In the genomic region with DNA sequence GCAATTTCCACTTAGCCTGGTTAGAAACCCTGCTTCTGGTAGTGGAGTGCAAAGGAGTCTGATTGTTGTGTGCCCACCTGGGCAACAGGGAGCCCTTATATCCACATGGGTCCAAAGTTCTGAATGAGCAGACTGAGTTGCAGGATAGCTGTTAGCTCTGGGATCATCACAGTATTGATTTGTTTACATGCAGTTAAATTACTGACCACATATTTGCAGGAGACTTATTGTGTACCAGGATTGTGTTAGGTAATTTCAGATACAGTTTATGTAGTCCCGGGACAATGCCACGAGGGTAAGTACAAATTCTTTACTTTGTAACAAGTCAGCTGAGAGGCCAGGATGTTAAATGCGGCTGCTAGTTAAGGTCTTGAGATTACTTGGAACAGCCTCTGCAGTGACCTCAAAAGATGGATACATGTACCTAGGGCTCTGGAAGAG, we compare ENCODE assay signal across 1 cellular context.
TF ChIP-seq lines count a peak whose summit lies in the region.

No MANE protein-coding gene starts in this region.

TF ChIP-seq in HepG2, 621 proteins besides CTCF, POLR2A, EP300 and RAD21 (continued from another document and continues in another):
- TF ChIP-seq KDM6A (CRISPR knock-in tag; IDR thresholded peaks at IDR 0.05; ENCODE audit: low read depth): peak; percentile 64; the same call in 1 of the 2 replicates
- TF ChIP-seq ZNF512B (CRISPR knock-in tag; IDR thresholded peaks at IDR 0.05; ENCODE audit: borderline replicate concordance): 0 out of 2 replicates have a peak, but pooled peaks have one; percentile 72
- no peak for TF ChIP-seq PLRG1 (conservative IDR thresholded peaks at IDR 0.05)
- peak; percentile 64; the same call in 1 of the 2 replicates for TF ChIP-seq NR2F2 (IDR thresholded peaks at IDR 0.05; ENCODE audit: borderline replicate concordance, low read depth)
- TF ChIP-seq, protein P1, sequence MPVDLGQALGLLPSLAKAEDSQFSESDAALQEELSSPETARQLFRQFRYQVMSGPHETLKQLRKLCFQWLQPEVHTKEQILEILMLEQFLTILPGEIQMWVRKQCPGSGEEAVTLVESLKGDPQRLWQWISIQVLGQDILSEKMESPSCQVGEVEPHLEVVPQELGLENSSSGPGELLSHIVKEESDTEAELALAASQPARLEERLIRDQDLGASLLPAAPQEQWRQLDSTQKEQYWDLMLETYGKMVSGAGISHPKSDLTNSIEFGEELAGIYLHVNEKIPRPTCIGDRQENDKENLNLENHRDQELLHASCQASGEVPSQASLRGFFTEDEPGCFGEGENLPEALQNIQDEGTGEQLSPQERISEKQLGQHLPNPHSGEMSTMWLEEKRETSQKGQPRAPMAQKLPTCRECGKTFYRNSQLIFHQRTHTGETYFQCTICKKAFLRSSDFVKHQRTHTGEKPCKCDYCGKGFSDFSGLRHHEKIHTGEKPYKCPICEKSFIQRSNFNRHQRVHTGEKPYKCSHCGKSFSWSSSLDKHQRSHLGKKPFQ (CRISPR knock-in tag; IDR thresholded peaks at IDR 0.05; ENCODE audit: insufficient replicate concordance): no peak
- TF ChIP-seq ATF7 (IDR thresholded peaks at IDR 0.05): no peak
- TF ChIP-seq ATF7 (CRISPR knock-in tag; IDR thresholded peaks at IDR 0.05): no peak
- peak; percentile 78 for TF ChIP-seq PHF21A (CRISPR knock-in tag; IDR thresholded peaks at IDR 0.05)
- TF ChIP-seq MXD1 (CRISPR knock-in tag; IDR thresholded peaks at IDR 0.05): no peak
- TF ChIP-seq ONECUT2 (CRISPR knock-in tag; IDR thresholded peaks at IDR 0.05): peak; percentile 99
- TF ChIP-seq, protein P2, sequence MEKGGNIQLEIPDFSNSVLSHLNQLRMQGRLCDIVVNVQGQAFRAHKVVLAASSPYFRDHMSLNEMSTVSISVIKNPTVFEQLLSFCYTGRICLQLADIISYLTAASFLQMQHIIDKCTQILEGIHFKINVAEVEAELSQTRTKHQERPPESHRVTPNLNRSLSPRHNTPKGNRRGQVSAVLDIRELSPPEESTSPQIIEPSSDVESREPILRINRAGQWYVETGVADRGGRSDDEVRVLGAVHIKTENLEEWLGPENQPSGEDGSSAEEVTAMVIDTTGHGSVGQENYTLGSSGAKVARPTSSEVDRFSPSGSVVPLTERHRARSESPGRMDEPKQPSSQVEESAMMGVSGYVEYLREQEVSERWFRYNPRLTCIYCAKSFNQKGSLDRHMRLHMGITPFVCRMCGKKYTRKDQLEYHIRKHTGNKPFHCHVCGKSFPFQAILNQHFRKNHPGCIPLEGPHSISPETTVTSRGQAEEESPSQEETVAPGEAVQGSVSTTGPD (CRISPR knock-in tag; IDR thresholded peaks at IDR 0.05): no peak
- TF ChIP-seq RNF219 (CRISPR knock-in tag; IDR thresholded peaks at IDR 0.05): 0 out of 2 replicates have a peak, but pooled peaks have one; percentile 41
- 0 out of 2 replicates have a peak, but pooled peaks have one; percentile 39 for TF ChIP-seq ARNTL (CRISPR knock-in tag; IDR thresholded peaks at IDR 0.05)
- no peak for TF ChIP-seq MAZ (IDR thresholded peaks at IDR 0.05; ENCODE audit: borderline replicate concordance, low read depth, low read length)
- TF ChIP-seq MAZ (CRISPR knock-in tag; IDR thresholded peaks at IDR 0.05; ENCODE audit: low read depth): no peak
- TF ChIP-seq TGIF2 (CRISPR knock-in tag; IDR thresholded peaks at IDR 0.05): no peak
- TF ChIP-seq IKZF1 (IDR thresholded peaks at IDR 0.05): no peak
- TF ChIP-seq HMGXB3 (CRISPR knock-in tag; IDR thresholded peaks at IDR 0.05; ENCODE audit: borderline replicate concordance): peak; percentile 46; the same call in 1 of the 2 replicates
- TF ChIP-seq KLF12 (CRISPR knock-in tag; IDR thresholded peaks at IDR 0.05; ENCODE audit: borderline replicate concordance): no peak
- no peak for TF ChIP-seq SRSF9 (IDR thresholded peaks at IDR 0.05; ENCODE audit: borderline replicate concordance, insufficient read depth, low read depth, low read length, poor library complexity, severe bottlenecking)
- TF ChIP-seq, protein P3, sequence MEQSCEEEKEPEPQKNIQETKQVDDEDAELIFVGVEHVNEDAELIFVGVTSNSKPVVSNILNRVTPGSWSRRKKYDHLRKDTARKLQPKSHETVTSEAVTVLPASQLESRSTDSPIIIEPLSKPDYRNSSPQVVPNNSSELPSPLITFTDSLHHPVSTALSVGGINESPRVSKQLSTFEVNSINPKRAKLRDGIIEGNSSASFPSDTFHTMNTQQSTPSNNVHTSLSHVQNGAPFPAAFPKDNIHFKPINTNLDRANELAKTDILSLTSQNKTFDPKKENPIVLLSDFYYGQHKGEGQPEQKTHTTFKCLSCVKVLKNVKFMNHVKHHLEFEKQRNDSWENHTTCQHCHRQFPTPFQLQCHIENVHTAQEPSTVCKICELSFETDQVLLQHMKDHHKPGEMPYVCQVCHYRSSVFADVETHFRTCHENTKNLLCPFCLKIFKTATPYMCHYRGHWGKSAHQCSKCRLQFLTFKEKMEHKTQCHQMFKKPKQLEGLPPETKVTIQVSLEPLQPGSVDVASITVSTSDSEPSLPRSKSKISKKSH (CRISPR knock-in tag; IDR thresholded peaks at IDR 0.05; ENCODE audit: borderline replicate concordance): no peak
- TF ChIP-seq TFAP4 (IDR thresholded peaks at IDR 0.05; ENCODE audit: borderline replicate concordance, low read depth): peak; percentile 74
- TF ChIP-seq ZNF589 (CRISPR knock-in tag; conservative IDR thresholded peaks at IDR 0.05): peak; percentile 49; the same call in 1 of the 2 replicates
- TF ChIP-seq KLF15 (CRISPR knock-in tag; IDR thresholded peaks at IDR 0.05; ENCODE audit: borderline replicate concordance): no peak
- no peak for TF ChIP-seq ZMAT3 (CRISPR knock-in tag; conservative IDR thresholded peaks at IDR 0.05)
- peak; percentile 66; the same call in 1 of the 2 replicates for TF ChIP-seq NR2F6 (IDR thresholded peaks at IDR 0.05)
- peak; percentile 68 for TF ChIP-seq NR2F6 (CRISPR knock-in tag; IDR thresholded peaks at IDR 0.05)
- TF ChIP-seq SMC3 (IDR thresholded peaks at IDR 0.05; ENCODE audit: low read length): no peak
- peak; percentile 58; the same call in 1 of the 2 replicates for TF ChIP-seq NKX3-1 (CRISPR knock-in tag; IDR thresholded peaks at IDR 0.05)
- TF ChIP-seq NCOR1 (IDR thresholded peaks at IDR 0.05; ENCODE audit: borderline replicate concordance, low read length): peak; percentile 88; the same call in 1 of the 2 replicates
- TF ChIP-seq TRIM24 (CRISPR knock-in tag; IDR thresholded peaks at IDR 0.05): no peak
- no peak for TF ChIP-seq ZNF749 (CRISPR knock-in tag; IDR thresholded peaks at IDR 0.05; ENCODE audit: borderline replicate concordance)
- TF ChIP-seq ZNF367 (CRISPR knock-in tag; IDR thresholded peaks at IDR 0.05; ENCODE audit: borderline replicate concordance): no peak
- TF ChIP-seq KDM3A (CRISPR knock-in tag; IDR thresholded peaks at IDR 0.05; ENCODE audit: low read depth): no peak
- no peak for TF ChIP-seq MZF1 (CRISPR knock-in tag; IDR thresholded peaks at IDR 0.05; ENCODE audit: borderline replicate concordance)
- peak; percentile 71 for TF ChIP-seq SAP130 (CRISPR knock-in tag; IDR thresholded peaks at IDR 0.05; ENCODE audit: low read depth)
- TF ChIP-seq ZNF264 (CRISPR knock-in tag; IDR thresholded peaks at IDR 0.05): peak; percentile 94
- TF ChIP-seq TOPORS (CRISPR knock-in tag; IDR thresholded peaks at IDR 0.05): no peak
- no peak for TF ChIP-seq ETV6 (CRISPR knock-in tag; conservative IDR thresholded peaks at IDR 0.05)
- TF ChIP-seq HOXA3 (CRISPR knock-in tag; IDR thresholded peaks at IDR 0.05): peak; percentile 59; the same call in 1 of the 2 replicates
- no peak for TF ChIP-seq ATF7-NPFF (CRISPR knock-in tag; IDR thresholded peaks at IDR 0.05; ENCODE audit: low read depth)
- no peak for TF ChIP-seq NBN (conservative IDR thresholded peaks at IDR 0.05)
- TF ChIP-seq, protein P4, sequence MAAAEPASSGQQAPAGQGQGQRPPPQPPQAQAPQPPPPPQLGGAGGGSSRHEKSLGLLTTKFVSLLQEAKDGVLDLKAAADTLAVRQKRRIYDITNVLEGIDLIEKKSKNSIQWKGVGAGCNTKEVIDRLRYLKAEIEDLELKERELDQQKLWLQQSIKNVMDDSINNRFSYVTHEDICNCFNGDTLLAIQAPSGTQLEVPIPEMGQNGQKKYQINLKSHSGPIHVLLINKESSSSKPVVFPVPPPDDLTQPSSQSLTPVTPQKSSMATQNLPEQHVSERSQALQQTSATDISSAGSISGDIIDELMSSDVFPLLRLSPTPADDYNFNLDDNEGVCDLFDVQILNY (CRISPR knock-in tag; conservative IDR thresholded peaks at IDR 0.05): no peak
- TF ChIP-seq HNF4G (IDR thresholded peaks at IDR 0.05; ENCODE audit: borderline replicate concordance, low read depth, low read length): peak; percentile 89
- peak; percentile 66; the same call in 1 of the 2 replicates for TF ChIP-seq HNF4G (CRISPR knock-in tag; IDR thresholded peaks at IDR 0.05; ENCODE audit: borderline replicate concordance, low read depth)
- peak; percentile 56; the same call in 1 of the 2 replicates for TF ChIP-seq JUND (CRISPR knock-in tag; IDR thresholded peaks at IDR 0.05)
